In genomic region chr1:121365732-121366131, GRCh38 we compare ENCODE assay signal across 8 cellular contexts.
DNase-seq lines count a peak whose midpoint lies in the region; ATAC-seq and TF ChIP-seq lines count a peak whose summit lies in the region.
"Not testable (repeated sequence)": the region's sequence is repeated elsewhere in the genome, so short reads cannot be mapped to it uniquely, and the experiment has no call there.

No MANE protein-coding gene starts in this region.

- in situ Hi-C loops in SK-MEL-5 (cut with HindIII; ENCODE audit: low pct_unique_long_range_greater_than_20kb, low sequenced_read_pairs): not testable (repeated sequence)

- H3K4me1 Mint-ChIP-seq in naive thymus-derived CD8-positive, alpha-beta T cell: not testable (repeated sequence)

- ATAC-seq in GM21423 (IDR thresholded peaks at IDR 0.05; ENCODE audit: unreplicated experiment): peak; percentile 52
- ATAC-seq in naive thymus-derived CD8-positive, alpha-beta T cell: peak; percentile 91 to 97

- H3K4me3 ChIP-seq in choroid plexus epithelial cell (ENCODE audit: low read depth, low read length): not testable (repeated sequence)

- not testable (repeated sequence) for H3K36me3 Mint-ChIP-seq in naive thymus-derived CD8-positive, alpha-beta T cell

- H3K27me3 Mint-ChIP-seq in naive thymus-derived CD8-positive, alpha-beta T cell: not testable (repeated sequence)

- DNase-seq in Ammon's horn (ENCODE audit: low spot score) (peak; percentile 10), SK-MEL-5 (ENCODE audit: low read depth, low spot score) (peak; percentile 0), choroid plexus epithelial cell (ENCODE audit: low read depth) (peak; percentile 5)
- DNase-seq in activated CD4-positive, alpha-beta T cell treated with anti-CD3 and anti-CD28 coated beads for 48 hours: peak; percentile 40
- peak; percentile 5 to 25 for DNase-seq in activated T-helper 1 cell treated with anti-CD3 and anti-CD28 coated beads, Interleukin-2, amount 50 U/mL, for 16 hours (ENCODE audit: low read depth in 1 of 2, low spot score in 1 of 2)
- DNase-seq in naive thymus-derived CD8-positive, alpha-beta T cell: peak in 7 of 10 donors; percentile 1 to 67 (median 25)
- DNase-seq in stimulated activated CD8-positive, alpha-beta memory T cell treated with anti-CD3 and anti-CD28 coated beads, Interleukin-15, amount 100 ng/mL, for 48 hours (ENCODE audit: low read depth in 2 of 2): peak; percentile 14 to 55

- not testable (repeated sequence) for H3K27ac Mint-ChIP-seq in naive thymus-derived CD8-positive, alpha-beta T cell

- H3K4me3 Mint-ChIP-seq in naive thymus-derived CD8-positive, alpha-beta T cell: not testable (repeated sequence)

- POLR2A ChIA-PET in naive thymus-derived CD8-positive, alpha-beta T cell (lab: Charles Lee): not testable (repeated sequence)

- H3K9me3 Mint-ChIP-seq in naive thymus-derived CD8-positive, alpha-beta T cell: not testable (repeated sequence)

- not testable (repeated sequence) for TF ChIP-seq CTCF in choroid plexus epithelial cell (conservative IDR thresholded peaks at IDR 0.05; ENCODE audit: low read depth, low read length)
